In genomic region chr3:128051459-128051836, GRCh38 we compare ENCODE assay signal across 8 cellular contexts. TPM values are rescaled to one million over a fixed set of nuclear protein-coding genes. Genes with fewer than 3 reads are reported as not detected.
DNase-seq lines count a peak whose midpoint lies in the region; ATAC-seq, FAIRE-seq and TF ChIP-seq lines count a peak whose summit lies in the region.

No MANE protein-coding gene starts in this region.

- CTCF ChIA-PET in GM12878 (lab: Yijun Ruan, JAX): interaction anchor here (2.0 kb wide), 1 partner anchor 25 kb away, joined by 6 read pairs; no protein-coding TSS in a partner anchor

- H3K9ac ChIP-seq in HUES6 (ENCODE audit: low read length) (peak overlapping the region; percentile 85), GM12878 (ENCODE audit: control insufficient read depth, insufficient read depth, low read length) (peak overlapping the region; percentile 92)

- no TSS peak for BruUV-seq in GM12878 (replicated peaks; lab: Mats Ljungman, UMichigan)

- intact Hi-C loops in GM12878 (cut with micrococcal nuclease; ENCODE audit: unreplicated experiment): loop anchor here (5.0 to 10.0 kb wide), 2 partner anchors 317 to 464 kb away; no protein-coding TSS in a partner anchor
- intact Hi-C loops in left lung (cut with DNase I): no loop called here
- intact Hi-C loops in tibial artery (cut with DNase I; ENCODE audit: low total_unique reads): no loop called here

- no peaks in the 10 kb centered on the region for H3K9me3 ChIP-seq in HUES6 (ENCODE audit: control insufficient read depth, insufficient read depth, low read depth, low read length)
- H3K9me3 ChIP-seq in GM12878 (replicated peaks; ENCODE audit: control insufficient read depth, insufficient read depth, low read length): no peaks in the 10 kb centered on the region
- no peaks in the 10 kb centered on the region for H3K9me3 ChIP-seq in left lung
- no peaks in the 10 kb centered on the region for H3K9me3 ChIP-seq in tibial artery

- in situ Hi-C loops in GM12878 (cut with MboI): no loop called here

- RAD21 ChIA-PET in GM12878 (lab: Charles Lee; ENCODE audit: unreplicated experiment): no interaction called here

- WGBS in GM12878 (ENCODE audit: insufficient coverage, insufficient replicate concordance, low lambda C conversion rate, missing lambda C conversion rate): 10% methylated on average over 10 of the region's 10 CpGs

- no peak for TF ChIP-seq POLR2A in GM12878 (IDR thresholded peaks at IDR 0.05; ENCODE audit: low read depth, low read length)

- POLR2A ChIA-PET in GM12878 (lab: Charles Lee): no interaction called here

- peak overlapping the region; percentile 82 for H3K4me2 ChIP-seq in GM12878 (ENCODE audit: control insufficient read depth, insufficient read depth)

- no peak for TF ChIP-seq CTCF in C4-2B (conservative IDR thresholded peaks at IDR 0.05)
- no peak for TF ChIP-seq CTCF in GM12878 (IDR thresholded peaks at IDR 0.05 in 2 of 3, conservative IDR thresholded peaks at IDR 0.05 in 1 of 3; ENCODE audit: control insufficient read depth in 2 of 3, extremely low read depth in 1 of 3, insufficient read depth in 1 of 3, low read depth in 3 of 3, low read length in 3 of 3)
- TF ChIP-seq CTCF in left lung (IDR thresholded peaks at IDR 0.05): no peak
- TF ChIP-seq CTCF in tibial artery (IDR thresholded peaks at IDR 0.05): no peak

- peaks cover 12% of the 10 kb centered on the region; the same call in 1 of the 2 replicates for H3K4me1 ChIP-seq in HUES6 (ENCODE audit: control insufficient read depth, insufficient read depth, low read length)
- H3K4me1 ChIP-seq in GM12878 (ENCODE audit: control insufficient read depth, insufficient read depth, low read length): peaks cover 15% of the 10 kb centered on the region; the same call in 1 of the 2 replicates
- peaks cover 9 to 43% of the 10 kb centered on the region in 2 donors for H3K4me1 ChIP-seq in left lung
- H3K4me1 ChIP-seq in tibial artery: peaks cover 0 to 36% (median 27%) of the 10 kb centered on the region in 4 donors

- SMC1A ChIA-PET in GM12878 (lab: Charles Lee; ENCODE audit: uncharacterized antibody, unreplicated experiment): interaction anchor here (1.2 kb wide), 1 partner anchor 10 kb away, joined by 3 read pairs; no protein-coding TSS in a partner anchor

- peaks cover 3% of the 10 kb centered on the region; the same call in 1 of the 2 replicates for H4K20me1 ChIP-seq in GM12878 (ENCODE audit: control insufficient read depth, insufficient read depth)

- FAIRE-seq in GM12878 (lab: Jason Lieb, UNC): no peak

- H3K4me3 ChIP-seq in HUES6 (ENCODE audit: low read depth, low read length) (peak overlapping the region; percentile 91), GM12878 (peak overlapping the region; percentile 100), left lung (peak overlapping the region; percentile 83 to 87), tibial artery (peak overlapping the region; percentile 79 to 83)

- H2AFZ ChIP-seq in GM12878 (ENCODE audit: control insufficient read depth, low read depth, low read length): peak overlapping the region; percentile 97

- H3K36me3 ChIP-seq in HUES6 (ENCODE audit: control insufficient read depth, insufficient read depth, low read length): peaks cover 39% of the 10 kb centered on the region
- H3K36me3 ChIP-seq in GM12878 (ENCODE audit: control insufficient read depth in 2 of 2, insufficient read depth in 2 of 2, low read length in 1 of 2): peaks cover 0 to 20% of the 10 kb centered on the region in 2 experiments; a peak in 2 of 4 replicates
- H3K36me3 ChIP-seq in left lung: peaks cover 0 to 25% of the 10 kb centered on the region in 2 donors
- H3K36me3 ChIP-seq in tibial artery: peaks cover 6 to 17% (median 9%) of the 10 kb centered on the region in 3 donors

- TF ChIP-seq EP300 in GM12878 (IDR thresholded peaks at IDR 0.05; ENCODE audit: borderline replicate concordance in 1 of 2, control insufficient read depth in 1 of 2, low read depth in 2 of 2, low read length in 2 of 2): no peak

- DNase-seq in GM12878 (ENCODE audit: low read depth, low spot score): no peak
- no peak for DNase-seq in left lung
- DNase-seq in tibial artery: no peak
- DNase-seq in NCI-H446 (lab: John Stamatoyannopoulos, UW): no peak

- H3K27me3 ChIP-seq in HUES6 (ENCODE audit: control insufficient read depth, insufficient read depth, low read length): 0 out of 2 replicates have a peak, but pooled peaks cover 3% of the 10 kb centered on the region
- no peaks in the 10 kb centered on the region for H3K27me3 ChIP-seq in GM12878 (replicated peaks in 1 of 2; ENCODE audit: control insufficient read depth in 2 of 2, insufficient read depth in 2 of 2, low read length in 1 of 2)
- H3K27me3 ChIP-seq in left lung: no peaks in the 10 kb centered on the region
- no peaks in the 10 kb centered on the region for H3K27me3 ChIP-seq in tibial artery

- TF ChIP-seq RAD21 in GM12878 (IDR thresholded peaks at IDR 0.05; ENCODE audit: insufficient read depth, low read depth, low read length): no peak

- ATAC-seq in GM12878 (no peak), left lung (peak; percentile 17), HG02642 (IDR thresholded peaks at IDR 0.05; ENCODE audit: poor library complexity, unreplicated experiment) (no peak), HG03571 (IDR thresholded peaks at IDR 0.05; ENCODE audit: unreplicated experiment) (no peak)

- H3K27ac ChIP-seq in C4-2B: peak overlapping the region; percentile 100
- peak overlapping the region; percentile 31; the same call in 1 of the 2 replicates for H3K27ac ChIP-seq in HUES6 (ENCODE audit: low read depth, low read length)
- peak overlapping the region; percentile 76 for H3K27ac ChIP-seq in GM12878 (ENCODE audit: control insufficient read depth, insufficient read depth)
- H3K27ac ChIP-seq in left lung: peak overlapping the region; percentile 71 to 97
- H3K27ac ChIP-seq in tibial artery: peak overlapping the region; percentile 89 to 90

- H3K79me2 ChIP-seq in GM12878 (ENCODE audit: control insufficient read depth, insufficient read depth, low read length): peaks cover 53% of the 10 kb centered on the region

TF ChIP-seq in GM12878, 131 proteins besides CTCF, POLR2A, EP300 and RAD21 (continues in another document):
- TF ChIP-seq IKZF2 (IDR thresholded peaks at IDR 0.05) (0 out of 4 replicates have a peak, but pooled peaks of 1 of the 2 experiments have one; percentile 25), BCL11A (IDR thresholded peaks at IDR 0.05; ENCODE audit: low read depth, low read length) (no peak), ZBTB40 (IDR thresholded peaks at IDR 0.05; ENCODE audit: borderline replicate concordance) (peak; percentile 45; the same call in 1 of the 2 replicates), ATF7 (IDR thresholded peaks at IDR 0.05; ENCODE audit: low read depth) (peak; percentile 68), LARP7 (IDR thresholded peaks at IDR 0.05) (no peak), YY1 (IDR thresholded peaks at IDR 0.05; ENCODE audit: low read depth, low read length) (0 out of 2 replicates have a peak, but pooled peaks have one; percentile 10)

RNA-seq across cellular contexts. Expression of gene SEC61A1, which starts 0.8 kb away (rescaled TPM):
- 74.2 and 76.7 TPM in 2 replicates for total RNA-seq in GM12878 (2013; cell fraction: nucleolus; rRNA removed)
- total RNA-seq in GM12878 (2014; rRNA removed) (165 and 184 TPM in 2 replicates), GM12878 (2014; rRNA removed; fragmentation: Illumina TruSeq; extraction: Trizol) (102 and 112 TPM in 2 replicates), GM12878 (2021) (167 and 189 TPM in 2 replicates), left lung (100 to 1,000 TPM; 283 to 361 TPM)
- 113 TPM for polyA plus RNA-seq in GM12878 (2011; ENCODE audit: low read depth)
- polyA plus RNA-seq in GM12878 (2011; rRNA removed) (126 and 145 TPM in 2 replicates), GM12878 (2014; fragmentation: Illumina TruSeq; extraction: Trizol) (129 and 139 TPM in 2 replicates), GM12878 (2014; fragmentation: Nextera tagmentation; extraction: Ambion mirVana) (1 to 10 TPM; 5.2 to 5.9 TPM), GM12878 (2014; rRNA removed) (133 and 142 TPM in 2 replicates), GM12878 (2016; fragmentation: Nextera tagmentation; extraction: Ambion mirVana) (100 to 1,000 TPM; 254 to 265 TPM)
- 121 and 141 TPM in 2 replicates for polyA plus RNA-seq in GM12878 (2011; cell fraction: cytosol; rRNA removed)
- 99.6 and 106 TPM in 2 replicates for polyA plus RNA-seq in GM12878 (2011; cell fraction: nucleus; rRNA removed)
- 115 and 141 TPM in 2 replicates for polyA plus RNA-seq in GM12878 (2012)
- 212 and 221 TPM in 2 replicates for polyA minus RNA-seq in GM12878 (2011; rRNA and poly(A)+ RNA removed)
- 55.7 and 70.0 TPM in 2 replicates for polyA minus RNA-seq in GM12878 (2011; cell fraction: cytosol; rRNA and poly(A)+ RNA removed)
- polyA minus RNA-seq in GM12878 (2011; cell fraction: nucleus; rRNA and poly(A)+ RNA removed): 46.2 and 57.9 TPM in 2 replicates

Comparison
In these comparisons a context has a peak if more than half of its experiments do, and no peak if none do; other contexts are left out.
1. H3K27ac ChIP-seq: peak in every context shown above with its lines; median percentile 100 in C4-2B; 90 in tibial artery; 84 in left lung; 76 in GM12878; 31 in HUES6.